In genomic region chr4:17968721-17969120, GRCh38 we compare ENCODE assay signal across 23 cellular contexts.
"Had no signal": no experiment of that assay in that cellular context is flagged by ENCODE, and none has a peak within 500 bp of the region (broad histone marks: within the 10 kb centered on the region; RNA-seq: fewer than 3 reads in every experiment).

No MANE protein-coding gene starts in this region.

- H3K27ac Mint-ChIP-seq: IgD-negative memory B cell had no signal

- H3K4me3 Mint-ChIP-seq: IgD-negative memory B cell had no signal

- ATAC-seq: HepG2, K562, Right ventricle myocardium inferior had no signal

- H3K27me3 ChIP-seq: SJSA1 had no signal

- H3K9me3 ChIP-seq: SJSA1 had no signal

- H3K4me2 ChIP-seq: KMS-11 had no signal

- H3K9ac ChIP-seq: KMS-11 had no signal

- H3K27me3 Mint-ChIP-seq: IgD-negative memory B cell had no signal

- H3K4me1 ChIP-seq: SJSA1 had no signal

- H3K27ac ChIP-seq: KMS-11, SJSA1, SK-N-MC had no signal

- H3K4me3 ChIP-seq: K562, SJSA1, SK-N-MC had no signal

- H3K9me3 Mint-ChIP-seq: IgD-negative memory B cell had no signal

- DNase-seq: Kasumi-1, MM.1S, NCI-H1092 treated with DMSO at 0.1 percent for 48 hours, NCI-H1436, NCI-H187, NCI-H2029, NCI-H2081 treated with DMSO at 0.1 percent for 48 hours, NCI-H2171, NCI-H226, NCI-H446, NCI-H510A, NCI-H524 treated with DMSO at 0.1 percent for 48 hours, NCI-H69, NCI-H774, RPMI8226, SHP77 treated with DMSO at 0.1 percent for 48 hours had no signal
